ENCODE assay signal across 8 cellular contexts in the genomic region with DNA sequence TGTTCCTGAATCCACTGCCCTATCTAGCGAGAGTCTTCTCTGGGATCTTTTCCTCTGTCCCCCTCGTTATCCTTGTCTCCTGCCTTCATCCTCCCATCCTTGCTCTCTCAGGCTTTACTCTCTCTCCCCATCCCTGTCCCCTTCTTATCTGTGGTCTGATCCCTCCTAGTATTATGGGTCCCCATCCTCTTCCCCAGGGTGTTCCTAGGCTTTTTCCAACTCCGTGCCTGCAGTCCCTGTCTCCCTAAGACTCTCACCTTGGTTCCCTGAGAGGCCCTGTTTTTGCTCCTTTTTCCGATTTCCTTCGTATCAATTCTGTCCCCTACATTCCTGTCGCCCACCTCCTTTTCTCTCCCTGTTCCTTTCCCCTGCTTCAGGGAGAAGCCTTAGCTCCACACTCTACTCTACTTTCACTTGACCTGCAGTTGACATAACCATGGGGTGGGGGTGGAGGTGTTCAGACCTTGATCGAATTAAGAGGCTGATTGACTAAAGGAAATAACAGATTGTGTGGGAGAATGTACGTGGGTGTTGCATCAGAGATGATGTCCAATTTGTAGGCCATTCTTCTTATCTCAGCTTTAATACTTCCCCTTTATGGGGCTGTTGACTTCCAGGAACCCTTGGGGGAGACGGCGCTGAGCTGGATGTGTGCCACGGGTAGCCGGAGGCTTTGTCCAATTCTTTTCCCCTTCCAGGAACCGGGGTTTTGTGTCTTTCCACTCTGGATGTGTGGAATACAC. TPM values are rescaled to one million over a fixed set of nuclear protein-coding genes. Genes with fewer than 3 reads are reported as not detected.
DNase-seq lines count a peak whose midpoint lies in the region; ATAC-seq, FAIRE-seq and TF ChIP-seq lines count a peak whose summit lies in the region.

No MANE protein-coding gene starts in this region.

- H3K14ac ChIP-seq in trophoblast cell (ENCODE audit: low read length), result peak overlapping the region; percentile 59

- no peak overlapping the region for H4K12ac ChIP-seq in trophoblast cell (ENCODE audit: low read depth, low read length)

- H4K91ac ChIP-seq in trophoblast cell (ENCODE audit: low read depth, low read length), result peak overlapping the region; percentile 39

- H3K9me3 Mint-ChIP-seq in activated CD8-positive, alpha-beta memory T cell treated with anti-CD3 and anti-CD28 coated beads, Interleukin-2, amount 10 ng/mL, durations not matched to agents 7 days and 5 days (ENCODE audit: low read depth), result no peaks in the 10 kb centered on the region

- H3K27me3 Mint-ChIP-seq in activated CD8-positive, alpha-beta memory T cell treated with anti-CD3 and anti-CD28 coated beads, Interleukin-2, amount 10 ng/mL, durations not matched to agents 7 days and 5 days, result peaks cover 3% of the 10 kb centered on the region

- peak overlapping the region; percentile 95 for H3K4me3 Mint-ChIP-seq in activated CD8-positive, alpha-beta memory T cell treated with anti-CD3 and anti-CD28 coated beads, Interleukin-2, amount 10 ng/mL, durations not matched to agents 7 days and 5 days

- peak overlapping the region; percentile 44 for H2AFZ ChIP-seq in trophoblast cell (ENCODE audit: insufficient read depth, low read length, poor library complexity)

- peaks cover 31% of the 10 kb centered on the region for H3K4me1 Mint-ChIP-seq in activated CD8-positive, alpha-beta memory T cell treated with anti-CD3 and anti-CD28 coated beads, Interleukin-2, amount 10 ng/mL, durations not matched to agents 7 days and 5 days

- peak overlapping the region; percentile 72 for H3K27ac Mint-ChIP-seq in activated CD8-positive, alpha-beta memory T cell treated with anti-CD3 and anti-CD28 coated beads, Interleukin-2, amount 10 ng/mL, durations not matched to agents 7 days and 5 days

- WGBS in trophoblast cell (ENCODE audit: extremely low coverage, insufficient coverage, insufficient read length), result no CpG with 5 or more reads among the region's 13 CpGs

- peak overlapping the region; percentile 41 for H2AK5ac ChIP-seq in trophoblast cell (ENCODE audit: low read length)

- peak overlapping the region; percentile 91 for H3K18ac ChIP-seq in trophoblast cell (ENCODE audit: low read length)

- peaks cover 11% of the 10 kb centered on the region for H3K79me2 ChIP-seq in trophoblast cell (ENCODE audit: control insufficient read depth, insufficient read depth, low read length, poor library complexity)

- no peak for ATAC-seq in activated CD8-positive, alpha-beta memory T cell treated with anti-CD3 and anti-CD28 coated beads, Interleukin-2, amount 10 ng/mL, durations not matched to agents 7 days and 5 days
- ATAC-seq in HG02870 (IDR thresholded peaks at IDR 0.05; ENCODE audit: unreplicated experiment), result no peak
- no peak for ATAC-seq in HG03045 (IDR thresholded peaks at IDR 0.05; ENCODE audit: unreplicated experiment)

- peak overlapping the region; percentile 88 for H4K8ac ChIP-seq in trophoblast cell (ENCODE audit: low read depth, low read length)

- peaks cover 10% of the 10 kb centered on the region for H3K36me3 Mint-ChIP-seq in activated CD8-positive, alpha-beta memory T cell treated with anti-CD3 and anti-CD28 coated beads, Interleukin-2, amount 10 ng/mL, durations not matched to agents 7 days and 5 days

- H3K4me3 ChIP-seq in WERI-Rb-1 (ENCODE audit: low read depth, low read length) (peak overlapping the region; percentile 64), trophoblast cell (ENCODE audit: low read depth, low read length) (peak overlapping the region; percentile 97)

- H3K9me3 ChIP-seq in WERI-Rb-1 (ENCODE audit: severe bottlenecking), result no peaks in the 10 kb centered on the region
- H3K9me3 ChIP-seq in trophoblast cell (ENCODE audit: insufficient read depth, low read depth, low read length), result no peaks in the 10 kb centered on the region

- CTCF ChIA-PET in activated CD8-positive, alpha-beta memory T cell treated with anti-CD3 and anti-CD28 coated beads, Interleukin-2, amount 10 ng/mL, durations not matched to agents 7 days and 5 days (lab: Charles Lee), result interaction anchor here (0.6 to 6.6 kb wide), 20 partner anchors 9 to 209 kb away, joined by 3 to 181 read pairs (median 6); a partner anchor contains a TSS

- DNase-seq in activated CD8-positive, alpha-beta memory T cell treated with anti-CD3 and anti-CD28 coated beads, Interleukin-2, amount 10 ng/mL, durations not matched to agents 7 days and 5 days, result no peak
- no peak for DNase-seq in activated CD8-positive, alpha-beta memory T cell treated with anti-CD3 and anti-CD28 coated beads for 24 hours
- no peak for DNase-seq in WERI-Rb-1
- DNase-seq in germinal center (ENCODE audit: low spot score), result peak; percentile 46
- DNase-seq in trophoblast cell, result peak in 1 of 2 donors; percentile 32
- no peak for DNase-seq in D721Med (ENCODE audit: insufficient read length, low spot score)

- peak overlapping the region; percentile 61 for H3K4ac ChIP-seq in trophoblast cell (ENCODE audit: low read depth, low read length)

- no peak for FAIRE-seq in D721Med (lab: Jason Lieb, UNC)

- peak overlapping the region; percentile 84 for H2BK120ac ChIP-seq in trophoblast cell (ENCODE audit: insufficient read depth, low read length, poor library complexity)

- H3K79me1 ChIP-seq in trophoblast cell (ENCODE audit: low read length), result peaks cover 7% of the 10 kb centered on the region

- peak overlapping the region; percentile 92 for H3K9ac ChIP-seq in trophoblast cell (ENCODE audit: low read length)

- H3K23ac ChIP-seq in trophoblast cell (ENCODE audit: low read length), result no peak overlapping the region

- H3K27me3 ChIP-seq in WERI-Rb-1 (ENCODE audit: insufficient read depth, low read depth, severe bottlenecking) (no peaks in the 10 kb centered on the region), trophoblast cell (ENCODE audit: insufficient read depth, low read length) (no peaks in the 10 kb centered on the region)

- H3K4me1 ChIP-seq in trophoblast cell (ENCODE audit: control insufficient read depth in 1 of 2, insufficient read depth in 2 of 2, low read length in 2 of 2), result peaks cover 15 to 24% of the 10 kb centered on the region in 2 experiments

- TF ChIP-seq CTCF in WERI-Rb-1 (IDR thresholded peaks at IDR 0.05; ENCODE audit: low read depth, low read length) (no peak), D721Med (IDR thresholded peaks at IDR 0.05; ENCODE audit: insufficient read depth, missing control alignments) (no peak)

- H2BK5ac ChIP-seq in trophoblast cell (ENCODE audit: low read depth, low read length, poor library complexity), result peak overlapping the region; percentile 72

- H3K36me3 ChIP-seq in WERI-Rb-1, result peaks cover 19% of the 10 kb centered on the region
- peaks cover 10 to 16% of the 10 kb centered on the region in 2 experiments for H3K36me3 ChIP-seq in trophoblast cell (ENCODE audit: control insufficient read depth in 1 of 2, insufficient read depth in 2 of 2, low read length in 2 of 2)

- no peak overlapping the region for H2BK12ac ChIP-seq in trophoblast cell (ENCODE audit: low read length)

- peak overlapping the region; percentile 92 for H3K4me2 ChIP-seq in trophoblast cell (ENCODE audit: low read length)

- no peak overlapping the region for H3K27ac ChIP-seq in WERI-Rb-1
- H3K27ac ChIP-seq in trophoblast cell (ENCODE audit: low read depth, low read length), result peak overlapping the region; percentile 11

RNA-seq across cellular contexts. Expression of a gene that starts 0.9 kb away (rescaled TPM):
- total RNA-seq in activated CD8-positive, alpha-beta memory T cell treated with anti-CD3 and anti-CD28 coated beads, Interleukin-2, amount 10 ng/mL, durations not matched to agents 7 days and 5 days, result 10 to 100 TPM; 16.4 to 18.8 TPM
- polyA plus RNA-seq in trophoblast cell (2013), result 72.3 and 76.8 TPM in 2 replicates

RNA-seq across cellular contexts. Expression of a gene that starts 45.6 kb away (rescaled TPM):
- 100 to 1,000 TPM; 153 to 194 TPM for total RNA-seq in activated CD8-positive, alpha-beta memory T cell treated with anti-CD3 and anti-CD28 coated beads, Interleukin-2, amount 10 ng/mL, durations not matched to agents 7 days and 5 days
- 2.9 TPM in 2 replicates for polyA plus RNA-seq in trophoblast cell (2013)
